ENCODE assay signal across 18 cellular contexts in the genomic region with DNA sequence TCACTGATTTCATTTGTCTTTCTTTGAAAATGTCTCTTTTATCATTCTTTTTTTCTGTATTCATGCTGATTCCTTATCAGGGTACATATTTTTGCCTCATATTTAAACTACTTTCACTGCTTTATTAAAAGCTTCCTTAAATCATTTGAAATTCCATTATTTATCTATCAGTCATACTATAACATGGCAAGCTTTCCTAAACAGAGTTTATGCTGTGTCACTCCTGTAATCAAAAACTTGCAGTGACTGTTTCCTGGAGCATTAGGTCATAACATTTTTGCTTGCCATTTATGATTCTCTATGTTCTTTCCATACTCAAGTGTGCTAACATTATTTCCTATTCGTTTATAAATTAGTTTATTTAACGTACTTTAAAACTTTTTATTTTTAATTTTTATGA.
DNase-seq lines count a peak whose midpoint lies in the region; ATAC-seq, FAIRE-seq and TF ChIP-seq lines count a peak whose summit lies in the region.
"Had no signal": no experiment of that assay in that cellular context is flagged by ENCODE, and none has a peak within 500 bp of the region (broad histone marks: within the 10 kb centered on the region; RNA-seq: fewer than 3 reads in every experiment).

No MANE protein-coding gene starts in this region.

- TF ChIP-seq RAD21 in H1 (IDR thresholded peaks at IDR 0.05 in 1 of 2, conservative IDR thresholded peaks at IDR 0.05 in 1 of 2; ENCODE audit: low read depth in 2 of 2, low read length in 2 of 2) = no peak

- no peaks in the 10 kb centered on the region for H3K23me2 ChIP-seq in H1 (ENCODE audit: low read depth, low read length)

- H2BK15ac ChIP-seq in H1 (ENCODE audit: low read length) (no peak overlapping the region), mesenchymal stem cell (ENCODE audit: low read depth, poor library complexity, severe bottlenecking) (no peak overlapping the region)

- H3K4ac ChIP-seq in H1 (replicated peaks; ENCODE audit: insufficient read length, low read depth, low read length) (no peak overlapping the region), mesenchymal stem cell (ENCODE audit: low read depth in 1 of 2, low read length in 2 of 2) (no peak overlapping the region)

- no peak overlapping the region for H3K4me3 Mint-ChIP-seq in Calu3 (ENCODE audit: low read depth, unreplicated experiment)
- no peak overlapping the region for H3K4me3 Mint-ChIP-seq in CD8-positive, alpha-beta T cell

- FAIRE-seq in H1 (lab: Jason Lieb, UNC) = no peak
- FAIRE-seq: GM12891 had no signal

- POLR2A ChIA-PET in H1 (lab: Charles Lee; ENCODE audit: partially characterized antibody) = no interaction called here
- POLR2A ChIA-PET in CD8-positive, alpha-beta T cell (lab: Charles Lee) = no interaction called here

- H2AK5ac ChIP-seq in H1 (ENCODE audit: low read depth, low read length) (no peak overlapping the region), mesenchymal stem cell (ENCODE audit: low read length, severe bottlenecking) (no peak overlapping the region)

- TF ChIP-seq POLR2A in H1 (IDR thresholded peaks at IDR 0.05; ENCODE audit: control extremely low read depth in 1 of 2, low read depth in 2 of 2, low read length in 2 of 2) (no peak), right lobe of liver (IDR thresholded peaks at IDR 0.05) (no peak)

- H3K18ac ChIP-seq in H1 (ENCODE audit: extremely low read depth, low read length) (no peak overlapping the region), mesenchymal stem cell (ENCODE audit: low read depth in 1 of 2, low read length in 2 of 2) (no peak overlapping the region)

- no peak overlapping the region for H3K56ac ChIP-seq in H1 (replicated peaks; ENCODE audit: insufficient read length, low read depth, low read length)

- H4K91ac ChIP-seq in H1 (replicated peaks; ENCODE audit: insufficient read length, low read length) (no peak overlapping the region), mesenchymal stem cell (ENCODE audit: low read length) (no peak overlapping the region)

- H3K27ac Mint-ChIP-seq in Calu3 (ENCODE audit: unreplicated experiment) = peak overlapping the region; percentile 61
- no peak overlapping the region for H3K27ac Mint-ChIP-seq in CD8-positive, alpha-beta T cell

- H3K27me3 ChIP-seq in adipocyte (replicated peaks; ENCODE audit: control insufficient read depth, insufficient read depth, low read length) = no peaks in the 10 kb centered on the region
- H3K27me3 ChIP-seq in H1 (replicated peaks in 1 of 4; ENCODE audit: control insufficient read depth in 3 of 4, extremely low read depth in 1 of 4, insufficient read depth in 3 of 4, low read length in 3 of 4) = no peaks in the 10 kb centered on the region
- H3K27me3 ChIP-seq in mesenchymal stem cell (ENCODE audit: control insufficient read depth in 1 of 2, insufficient read depth in 1 of 2, low read length in 2 of 2) = no peaks in the 10 kb centered on the region
- H3K27me3 ChIP-seq in right lobe of liver = no peaks in the 10 kb centered on the region
- H3K27me3 ChIP-seq in CD8-positive, alpha-beta T cell (ENCODE audit: insufficient read depth, low read length) = no peaks in the 10 kb centered on the region
- H3K27me3 ChIP-seq: BLaER1 treated with 17β-estradiol and CSF1 and Interleukin-3, amounts not matched to agents 10 nM and 100 nM had no signal

- H3K9me3 Mint-ChIP-seq in Calu3 (ENCODE audit: low read depth, unreplicated experiment) = peaks cover 3% of the 10 kb centered on the region
- H3K9me3 Mint-ChIP-seq in CD8-positive, alpha-beta T cell = peaks cover 11% of the 10 kb centered on the region

- no peak for TF ChIP-seq EP300 in H1 (IDR thresholded peaks at IDR 0.05; ENCODE audit: borderline replicate concordance in 1 of 2, low read depth in 2 of 2, low read length in 2 of 2)

- TF ChIP-seq CTCF in Calu3 (IDR thresholded peaks at IDR 0.05; ENCODE audit: unreplicated experiment) (no peak), H1 (IDR thresholded peaks at IDR 0.05; ENCODE audit: control extremely low read depth in 1 of 3, insufficient read depth in 1 of 3, low read depth in 1 of 3, low read length in 3 of 3) (no peak), right lobe of liver (IDR thresholded peaks at IDR 0.05) (no peak)
- no peak for TF ChIP-seq CTCF in CD8-positive, alpha-beta T cell (IDR thresholded peaks at IDR 0.05)

- H3K4me1 ChIP-seq in adipocyte (ENCODE audit: control insufficient read depth, insufficient read depth, low read length) = peaks cover 38% of the 10 kb centered on the region
- H3K4me1 ChIP-seq in H1 (replicated peaks in 1 of 4; ENCODE audit: control insufficient read depth in 3 of 4, insufficient read depth in 4 of 4, low read length in 3 of 4) = peaks cover 0 to 3% (median 0%) of the 10 kb centered on the region in 4 experiments; a peak in 1 of 7 replicates
- no peaks in the 10 kb centered on the region for H3K4me1 ChIP-seq in mesenchymal stem cell (ENCODE audit: control insufficient read depth, insufficient read depth, low read depth, low read length)
- no peaks in the 10 kb centered on the region for H3K4me1 ChIP-seq in right lobe of liver
- H3K4me1 ChIP-seq in CD8-positive, alpha-beta T cell (ENCODE audit: insufficient read depth, low read length) = no peaks in the 10 kb centered on the region
- H3K4me1 ChIP-seq: BLaER1 treated with 17β-estradiol and CSF1 and Interleukin-3, amounts not matched to agents 10 nM and 100 nM had no signal

- WGBS in H1 (ENCODE audit: extremely low coverage in 1 of 2, insufficient coverage in 1 of 2, insufficient read length in 1 of 2, insufficient replicate concordance in 2 of 2, low coverage in 1 of 2, low lambda C conversion rate in 2 of 2, missing lambda C conversion rate in 1 of 2), 2 experiments = 89% methylated on average over 2 of the region's 2 CpGs; no CpG with 5 or more reads in 1 of the 2 experiments
- no CpG with 5 or more reads among the region's 2 CpGs for WGBS in mesenchymal stem cell
- 51% methylated on average over 2 of the region's 2 CpGs for WGBS in right lobe of liver (ENCODE audit: insufficient coverage, low coverage, low lambda C conversion rate, missing lambda C conversion rate)

- H2AFZ ChIP-seq in H1 (ENCODE audit: low read length) = 0 out of 2 replicates have a peak overlapping the region, but pooled peaks have one; percentile 6
- no peak overlapping the region for H2AFZ ChIP-seq in mesenchymal stem cell (ENCODE audit: low read depth, low read length)

- H2BK12ac ChIP-seq in H1 (ENCODE audit: low read depth, low read length) (no peak overlapping the region), mesenchymal stem cell (ENCODE audit: low read length in 2 of 2) (no peak overlapping the region)

- H4K8ac ChIP-seq in H1 (ENCODE audit: extremely low read depth, insufficient read depth, low read length) (no peak overlapping the region), mesenchymal stem cell (ENCODE audit: low read length) (no peak overlapping the region)

- H3K9ac ChIP-seq in adipocyte (ENCODE audit: low read length) (peak overlapping the region; percentile 73), H1 (replicated peaks in 1 of 4; ENCODE audit: extremely low read depth in 1 of 4, low read depth in 3 of 4, low read length in 3 of 4) (no peak overlapping the region), mesenchymal stem cell (ENCODE audit: low read length) (peak overlapping the region; percentile 63)
- H3K9ac ChIP-seq: BLaER1 treated with 17β-estradiol and CSF1 and Interleukin-3, amounts not matched to agents 10 nM and 100 nM had no signal

- no peaks in the 10 kb centered on the region for H3K36me3 ChIP-seq in adipocyte (ENCODE audit: control insufficient read depth, insufficient read depth, low read length, severe bottlenecking)
- H3K36me3 ChIP-seq in H1 (ENCODE audit: control insufficient read depth in 2 of 4, insufficient read depth in 4 of 4, low read length in 3 of 4) = no peaks in the 10 kb centered on the region
- H3K36me3 ChIP-seq in mesenchymal stem cell (ENCODE audit: control insufficient read depth in 1 of 2, insufficient read depth in 2 of 2, low read depth in 1 of 2, low read length in 2 of 2) = no peaks in the 10 kb centered on the region
- H3K36me3 ChIP-seq in right lobe of liver = no peaks in the 10 kb centered on the region
- no peaks in the 10 kb centered on the region for H3K36me3 ChIP-seq in CD8-positive, alpha-beta T cell (ENCODE audit: insufficient read depth, low read length)
- H3K36me3 ChIP-seq: BLaER1 treated with 17β-estradiol and CSF1 and Interleukin-3, amounts not matched to agents 10 nM and 100 nM had no signal

- intact Hi-C loops in Calu3 (cut with micrococcal nuclease; ENCODE audit: unreplicated experiment) = no loop called here
- intact Hi-C loops in right lobe of liver (cut with DNase I) = no loop called here
- intact Hi-C loops in CD8-positive, alpha-beta T cell (cut with DNase I, micrococcal nuclease) = no loop called here

- H3K79me1 ChIP-seq in H1 (ENCODE audit: low read depth, low read length) = no peaks in the 10 kb centered on the region
- no peaks in the 10 kb centered on the region for H3K79me1 ChIP-seq in mesenchymal stem cell (replicated peaks; ENCODE audit: low read length, poor library complexity, severe bottlenecking)

- H3K9me3 ChIP-seq in adipocyte (ENCODE audit: control insufficient read depth, low read length) (peaks cover 4% of the 10 kb centered on the region), H1 (ENCODE audit: insufficient read depth in 2 of 2, low read depth in 1 of 2, low read length in 1 of 2) (no peaks in the 10 kb centered on the region), mesenchymal stem cell (ENCODE audit: control insufficient read depth, low read length) (peaks cover 3% of the 10 kb centered on the region), right lobe of liver (no peaks in the 10 kb centered on the region)
- no peaks in the 10 kb centered on the region for H3K9me3 ChIP-seq in CD8-positive, alpha-beta T cell (ENCODE audit: low read length)

- DNase-seq in Calu3 (no peak), adipocyte (ENCODE audit: low read depth) (peak; percentile 38), H1 (ENCODE audit: low read depth in 1 of 2, low spot score in 2 of 2) (no peak), mesenchymal stem cell (no peak), right lobe of liver (no peak), OCI-M2 (lab: John Stamatoyannopoulos, UW; ENCODE audit: unreplicated experiment) (no peak)
- DNase-seq in CD8-positive, alpha-beta T cell = no peak
- DNase-seq: COR-L47; GOT3; KG1; NCI-H1048; NCI-H345; NCI-H526 treated with DMSO at 0.1 percent for 48 hours; NK-92 treated with Interleukin-12 subunit alpha and Interleukin-12 subunit beta, amount 100 ng/mL, for 24 hours; OCI-M1 had no signal

- H3K27ac ChIP-seq in H1 (ENCODE audit: low read depth, low read length) (no peak overlapping the region), mesenchymal stem cell (ENCODE audit: low read length, poor library complexity, severe bottlenecking) (no peak overlapping the region), right lobe of liver (no peak overlapping the region)
- no peak overlapping the region for H3K27ac ChIP-seq in CD8-positive, alpha-beta T cell (ENCODE audit: low read depth, low read length)
- H3K27ac ChIP-seq: BLaER1 treated with 17β-estradiol and CSF1 and Interleukin-3, amounts not matched to agents 10 nM and 100 nM had no signal

- H3K4me1 Mint-ChIP-seq in Calu3 (ENCODE audit: low read depth, unreplicated experiment) = peaks cover 8% of the 10 kb centered on the region
- H3K4me1 Mint-ChIP-seq in CD8-positive, alpha-beta T cell (ENCODE audit: low read depth) = no peaks in the 10 kb centered on the region

- no peak overlapping the region for H2BK20ac ChIP-seq in H1 (ENCODE audit: low read length)

- no peaks in the 10 kb centered on the region for H3K36me3 Mint-ChIP-seq in Calu3 (ENCODE audit: insufficient read depth, unreplicated experiment)
- H3K36me3 Mint-ChIP-seq in CD8-positive, alpha-beta T cell = no peaks in the 10 kb centered on the region

- no peak overlapping the region for H3K23ac ChIP-seq in H1 (ENCODE audit: insufficient read length)
- H3K23ac ChIP-seq in mesenchymal stem cell (ENCODE audit: low read length in 2 of 2) = no peak overlapping the region

- H4K5ac ChIP-seq in H1 (ENCODE audit: insufficient read length, low read depth, low read length) = no peak overlapping the region

- no peak overlapping the region for H3K4me2 ChIP-seq in H1 (ENCODE audit: insufficient read depth in 1 of 2, low read depth in 2 of 2, low read length in 2 of 2)
- H3K4me2 ChIP-seq in mesenchymal stem cell (ENCODE audit: low read length, poor library complexity, severe bottlenecking) = no peak overlapping the region
- H3K4me2 ChIP-seq: BLaER1 treated with 17β-estradiol and CSF1 and Interleukin-3, amounts not matched to agents 10 nM and 100 nM had no signal

- no peak for ATAC-seq in right lobe of liver
- ATAC-seq in GM18873 (IDR thresholded peaks at IDR 0.05; ENCODE audit: low FRiP score, unreplicated experiment) = no peak
- no peak for ATAC-seq in CD8-positive, alpha-beta T cell

- H3K14ac ChIP-seq in H1 (ENCODE audit: insufficient read length) = no peak overlapping the region
- no peak overlapping the region for H3K14ac ChIP-seq in mesenchymal stem cell (ENCODE audit: low read length in 2 of 2)

- no TSS peak for BruUV-seq in Calu3 (replicated peaks; lab: Mats Ljungman, UMichigan)

- CTCF ChIA-PET in Calu3 (lab: Charles Lee) = no interaction called here
- CTCF ChIA-PET in H1 (lab: Charles Lee; ENCODE audit: partially characterized antibody) = interaction anchor here (2.9 kb wide), 1 partner anchor 13 kb away, joined by 8 read pairs; no protein-coding TSS in a partner anchor
- CTCF ChIA-PET in CD8-positive, alpha-beta T cell (lab: Charles Lee) = no interaction called here

- H3K4me3 ChIP-seq in adipocyte (ENCODE audit: low read length) = peak overlapping the region; percentile 33
- no peak overlapping the region for H3K4me3 ChIP-seq in H1 (ENCODE audit: extremely low read depth in 1 of 4, insufficient read depth in 2 of 4, low read depth in 3 of 4, low read length in 4 of 4)
- H3K4me3 ChIP-seq in mesenchymal stem cell (ENCODE audit: insufficient read depth in 1 of 2, low read depth in 1 of 2, low read length in 2 of 2) = no peak overlapping the region
- H3K4me3 ChIP-seq in right lobe of liver = no peak overlapping the region
- no peak overlapping the region for H3K4me3 ChIP-seq in CD8-positive, alpha-beta T cell (ENCODE audit: low read depth, low read length)
- H3K4me3 ChIP-seq: BLaER1 treated with 17β-estradiol and CSF1 and Interleukin-3, amounts not matched to agents 10 nM and 100 nM had no signal

- H3K27me3 Mint-ChIP-seq in Calu3 (ENCODE audit: unreplicated experiment) = no peaks in the 10 kb centered on the region
- H3K27me3 Mint-ChIP-seq in CD8-positive, alpha-beta T cell (ENCODE audit: low read depth) = no peaks in the 10 kb centered on the region

- H4K20me1 ChIP-seq in H1 (replicated peaks in 1 of 2; ENCODE audit: control insufficient read depth in 1 of 2, insufficient read depth in 2 of 2, low read length in 2 of 2) = no peaks in the 10 kb centered on the region
- H4K20me1 ChIP-seq: BLaER1 treated with 17β-estradiol and CSF1 and Interleukin-3, amounts not matched to agents 10 nM and 100 nM had no signal

- H3K79me2 ChIP-seq in H1 (ENCODE audit: control insufficient read depth in 1 of 2, insufficient read depth in 2 of 2, low read length in 2 of 2) = no peaks in the 10 kb centered on the region

- H2BK120ac ChIP-seq in H1 (replicated peaks; ENCODE audit: low read depth, low read length) (no peak overlapping the region), mesenchymal stem cell (ENCODE audit: low read depth, low read length) (no peak overlapping the region)

- no peak overlapping the region for H2BK5ac ChIP-seq in H1 (ENCODE audit: low read depth, low read length)
- H2BK5ac ChIP-seq in mesenchymal stem cell (ENCODE audit: low read depth, low read length, poor library complexity, severe bottlenecking) = no peak overlapping the region

Comparison
In these comparisons a context has a peak if more than half of its experiments do, and no peak if none do; other contexts are left out.
1. H3K9ac ChIP-seq: peak in adipocyte (single experiment) and mesenchymal stem cell (single experiment); none in H1 (0 of 4).